25 cellular contexts compared by ENCODE assay signal in the genomic region with DNA sequence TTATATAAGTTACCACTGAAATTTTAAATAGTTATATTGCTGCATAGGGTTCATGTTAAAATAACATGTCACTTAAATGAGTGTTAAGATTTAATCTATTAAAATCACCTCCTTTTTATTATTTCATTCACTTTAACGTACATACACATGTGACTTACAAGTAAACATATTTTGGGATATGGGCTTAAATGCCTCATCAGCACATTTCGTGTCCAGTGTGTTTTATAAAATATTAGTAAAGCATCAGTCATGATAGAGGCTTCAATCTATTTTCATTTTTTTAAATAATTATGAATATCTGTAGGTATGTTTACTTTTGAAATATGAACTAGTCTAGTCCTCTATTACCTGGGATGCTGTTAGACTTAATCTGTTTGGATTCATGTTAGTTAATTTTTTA.
"Had no signal": no experiment of that assay in that cellular context is flagged by ENCODE, and none has a peak within 500 bp of the region (broad histone marks: within the 10 kb centered on the region; RNA-seq: fewer than 3 reads in every experiment).

No MANE protein-coding gene starts in this region.

- DNase-seq: heart left ventricle; hypothalamus; islet precursor cell; left ventricle myocardium inferior; naive thymus-derived CD8-positive, alpha-beta T cell; ovary; posterior cingulate gyrus; retina; right cardiac atrium; sigmoid colon; small intestine; spleen; stimulated activated CD4-positive, alpha-beta T cell treated with anti-CD3 and anti-CD28 coated beads, Interleukin-4, amount 100 ng/mL, for 24 hours; stimulated activated naive CD4-positive, alpha-beta T cell; tibial artery; trophoblast cell; upper lobe of right lung had no signal

- ATAC-seq: heart left ventricle; naive thymus-derived CD8-positive, alpha-beta T cell; right cardiac atrium; stimulated activated effector memory CD8-positive, alpha-beta T cell treated with anti-CD3 and anti-CD28 coated beads, Interleukin-12 subunit alpha, Interleukin-12 subunit beta, amount 100 ng/mL, for 72 hours; upper lobe of right lung had no signal

- H3K36me3 Mint-ChIP-seq: naive thymus-derived CD8-positive, alpha-beta T cell; stimulated activated effector memory CD8-positive, alpha-beta T cell treated with anti-CD3 and anti-CD28 coated beads, Interleukin-12 subunit alpha, Interleukin-12 subunit beta, amount 100 ng/mL, for 72 hours had no signal

- H3K4me3 ChIP-seq: heart left ventricle, left ventricle myocardium inferior, lung, ovary, prostate gland, sigmoid colon, spleen, suprapubic skin, thoracic aorta, tibial artery, upper lobe of right lung had no signal

- H3K36me3 ChIP-seq: heart left ventricle, left ventricle myocardium inferior, ovary, prostate gland, sigmoid colon, spleen, suprapubic skin, thoracic aorta, tibial artery, upper lobe of right lung had no signal

- H3K27ac ChIP-seq: heart left ventricle, left ventricle myocardium inferior, ovary, prostate gland, sigmoid colon, spleen, suprapubic skin, thoracic aorta, tibial artery, upper lobe of right lung had no signal

- H3K27me3 Mint-ChIP-seq: memory B cell; naive thymus-derived CD8-positive, alpha-beta T cell; stimulated activated naive CD8-positive, alpha-beta T cell treated with anti-CD3 and anti-CD28 coated beads, Interleukin-15, Interleukin-2, amounts not matched to agents 100 ng/mL and 50 ng/mL, for 24 hours had no signal

- H3K27ac Mint-ChIP-seq: memory B cell; stimulated activated effector memory CD8-positive, alpha-beta T cell treated with anti-CD3 and anti-CD28 coated beads, Interleukin-12 subunit alpha, Interleukin-12 subunit beta, amount 100 ng/mL, for 72 hours; stimulated activated naive CD8-positive, alpha-beta T cell treated with anti-CD3 and anti-CD28 coated beads, Interleukin-15, Interleukin-2, amounts not matched to agents 100 ng/mL and 50 ng/mL, for 24 hours had no signal

- H3K4me1 ChIP-seq: prostate gland, suprapubic skin, upper lobe of right lung had no signal

- FAIRE-seq: small intestine, urothelium cell line had no signal

- H3K9me3 ChIP-seq: heart left ventricle, left ventricle myocardium inferior, ovary, prostate gland, sigmoid colon, spleen, suprapubic skin, thoracic aorta, tibial artery, upper lobe of right lung had no signal

- H3K4me3 Mint-ChIP-seq: memory B cell; naive thymus-derived CD8-positive, alpha-beta T cell; stimulated activated effector memory CD8-positive, alpha-beta T cell treated with anti-CD3 and anti-CD28 coated beads, Interleukin-12 subunit alpha, Interleukin-12 subunit beta, amount 100 ng/mL, for 72 hours; stimulated activated naive CD8-positive, alpha-beta T cell treated with anti-CD3 and anti-CD28 coated beads, Interleukin-15, Interleukin-2, amounts not matched to agents 100 ng/mL and 50 ng/mL, for 24 hours had no signal

- H3K4me1 Mint-ChIP-seq: memory B cell; stimulated activated effector memory CD8-positive, alpha-beta T cell treated with anti-CD3 and anti-CD28 coated beads, Interleukin-12 subunit alpha, Interleukin-12 subunit beta, amount 100 ng/mL, for 72 hours had no signal

- H3K9me3 Mint-ChIP-seq: memory B cell; stimulated activated effector memory CD8-positive, alpha-beta T cell treated with anti-CD3 and anti-CD28 coated beads, Interleukin-12 subunit alpha, Interleukin-12 subunit beta, amount 100 ng/mL, for 72 hours had no signal

- H3K27me3 ChIP-seq: heart left ventricle, ovary, sigmoid colon, spleen, suprapubic skin, tibial artery, upper lobe of right lung had no signal
